ENCODE assay signal across 27 cellular contexts in the genomic region with DNA sequence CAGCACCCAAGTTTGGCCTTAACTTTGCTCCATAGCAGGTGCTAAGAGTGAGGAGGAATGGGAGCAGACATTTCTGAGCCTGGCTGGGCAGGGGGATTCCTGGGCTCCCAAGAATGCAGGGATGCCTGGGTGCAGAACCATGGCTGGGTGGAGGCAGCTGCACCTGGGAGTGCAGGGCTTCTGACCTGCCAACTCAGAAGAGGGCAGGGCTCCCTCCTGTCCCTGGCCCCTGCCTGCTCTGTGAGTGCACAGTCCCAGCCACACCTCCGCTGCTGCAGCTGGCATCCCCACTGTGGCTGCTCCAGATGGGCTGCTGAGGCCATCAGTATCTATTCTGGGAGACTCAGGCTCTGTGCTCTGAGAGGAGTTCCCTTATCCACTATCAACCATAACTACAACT.
"Had no signal": no experiment of that assay in that cellular context is flagged by ENCODE, and none has a peak within 500 bp of the region (broad histone marks: within the 10 kb centered on the region; RNA-seq: fewer than 3 reads in every experiment).

No MANE protein-coding gene starts in this region.

- H3K36me3 ChIP-seq: adrenal gland, ascending aorta, breast epithelium, cardiac muscle cell, colonic mucosa, esophagus squamous epithelium had no signal

- H3K27ac ChIP-seq: adrenal gland, ascending aorta, breast epithelium, cardiac muscle cell, colonic mucosa, epithelial cell of prostate, esophagus squamous epithelium had no signal

- DNase-seq: activated CD4-positive, alpha-beta memory T cell treated with anti-CD3 and anti-CD28 coated beads for 36 hours; activated CD4-positive, alpha-beta T cell treated with anti-CD3 and anti-CD28 coated beads for 36 hours; activated CD4-positive, alpha-beta T cell treated with anti-CD3 and anti-CD28 coated beads, Interleukin-2, amount 10 ng/mL, durations not matched to agents 24 days and 14 days; activated CD4-positive, CD25-positive, alpha-beta regulatory T cell; activated CD4-positive, CD25-positive, alpha-beta regulatory T cell treated with anti-CD3 and anti-CD28 coated beads, Interleukin-2, amount 50 U/mL, for 72 hours; activated CD8-positive, alpha-beta memory T cell treated with anti-CD3 and anti-CD28 coated beads, Interleukin-2, amount 10 ng/mL, durations not matched to agents 7 days and 5 days; activated CD8-positive, alpha-beta memory T cell treated with anti-CD3 and anti-CD28 coated beads, Interleukin-2, amount 50 U/mL, for 4 hours; activated CD8-positive, alpha-beta T cell treated with anti-CD3 and anti-CD28 coated beads, Interleukin-2, amount 10 ng/mL, durations not matched to agents 7 days and 5 days; activated effector memory CD4-positive, alpha-beta T cell treated with anti-CD3 and anti-CD28 coated beads, Interleukin-2, amount 50 U/mL, for 16 hours; activated naive CD4-positive, alpha-beta T cell treated with anti-CD3 and anti-CD28 coated beads for 36 hours; activated naive CD8-positive, alpha-beta T cell treated with anti-CD3 and anti-CD28 coated beads for 36 hours; activated naive CD8-positive, alpha-beta T cell treated with anti-CD3 and anti-CD28 coated beads, Interleukin-2, amount 50 U/mL, for 24 hours; activated T-cell treated with anti-CD3 and anti-CD28 coated beads, Interleukin-2, amount 50 U/mL, for 1 hour; activated T-cell treated with anti-CD3 and anti-CD28 coated beads, Interleukin-2, amount 50 U/mL, for 48 hours; adrenal gland; amygdala; central memory CD4-positive, alpha-beta T cell; cerebellar nuclear complex; colonic mucosa; effector CD8-positive, alpha-beta T cell; esophagus squamous epithelium; foreskin melanocyte; T-helper 2 cell had no signal

- H3K4me3 ChIP-seq: adrenal gland, ascending aorta, breast epithelium, cardiac muscle cell, colonic mucosa, esophagus squamous epithelium had no signal

- H3K4me1 ChIP-seq: adrenal gland, ascending aorta, breast epithelium, colonic mucosa, esophagus squamous epithelium had no signal

- H3K9me3 ChIP-seq: adrenal gland, ascending aorta, colonic mucosa, esophagus squamous epithelium had no signal

- H3K27me3 ChIP-seq: adrenal gland, ascending aorta, breast epithelium, cardiac muscle cell, colonic mucosa, esophagus squamous epithelium had no signal

- ATAC-seq: activated CD4-positive, alpha-beta T cell treated with anti-CD3 and anti-CD28 coated beads for 36 hours; activated CD8-positive, alpha-beta memory T cell treated with anti-CD3 and anti-CD28 coated beads, Interleukin-2, amount 10 ng/mL, durations not matched to agents 7 days and 5 days; activated CD8-positive, alpha-beta T cell treated with anti-CD3 and anti-CD28 coated beads, Interleukin-2, amount 10 ng/mL, durations not matched to agents 7 days and 5 days; activated naive CD8-positive, alpha-beta T cell treated with anti-CD3 and anti-CD28 coated beads, Interleukin-2, amount 50 U/mL, for 24 hours had no signal
